1 cellular context compared by ENCODE assay signal in the genomic region with DNA sequence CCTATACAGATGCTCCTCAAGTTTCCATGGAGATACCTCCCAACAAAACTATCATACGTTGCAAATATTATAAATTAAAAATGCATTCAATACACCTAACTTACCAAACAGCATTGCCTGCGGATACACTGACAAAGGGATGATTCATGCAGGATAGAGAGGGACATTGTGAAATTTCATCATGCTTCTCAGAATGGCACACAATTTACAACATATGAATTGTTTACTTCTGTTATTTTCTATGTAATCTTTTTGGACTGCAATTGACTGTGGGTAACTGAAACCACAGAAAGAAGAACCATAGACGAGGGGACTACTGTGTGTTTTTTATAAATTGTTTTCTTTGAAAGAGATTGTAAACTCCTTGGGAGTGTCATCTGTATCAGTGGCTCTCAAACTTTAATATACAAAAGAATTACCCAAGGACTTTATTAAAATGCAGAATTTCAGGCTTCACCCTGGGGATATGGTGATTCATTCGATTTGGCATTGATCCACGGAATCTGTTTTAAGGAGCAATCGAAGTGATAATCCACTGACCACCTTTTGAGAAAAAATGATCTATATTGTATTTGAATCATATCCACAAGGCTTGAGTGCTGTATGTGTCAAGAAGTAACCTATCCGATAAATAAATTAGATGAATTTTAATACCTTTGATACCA.
A peak's percentile ranks its signal among the peaks of the same experiment; 100 is the strongest.
TF ChIP-seq lines count a peak whose summit lies in the region.

No MANE protein-coding gene starts in this region.

TF ChIP-seq in A549, 52 proteins besides CTCF, POLR2A, EP300 and RAD21 (continued from another document):
- TF ChIP-seq, protein P1, sequence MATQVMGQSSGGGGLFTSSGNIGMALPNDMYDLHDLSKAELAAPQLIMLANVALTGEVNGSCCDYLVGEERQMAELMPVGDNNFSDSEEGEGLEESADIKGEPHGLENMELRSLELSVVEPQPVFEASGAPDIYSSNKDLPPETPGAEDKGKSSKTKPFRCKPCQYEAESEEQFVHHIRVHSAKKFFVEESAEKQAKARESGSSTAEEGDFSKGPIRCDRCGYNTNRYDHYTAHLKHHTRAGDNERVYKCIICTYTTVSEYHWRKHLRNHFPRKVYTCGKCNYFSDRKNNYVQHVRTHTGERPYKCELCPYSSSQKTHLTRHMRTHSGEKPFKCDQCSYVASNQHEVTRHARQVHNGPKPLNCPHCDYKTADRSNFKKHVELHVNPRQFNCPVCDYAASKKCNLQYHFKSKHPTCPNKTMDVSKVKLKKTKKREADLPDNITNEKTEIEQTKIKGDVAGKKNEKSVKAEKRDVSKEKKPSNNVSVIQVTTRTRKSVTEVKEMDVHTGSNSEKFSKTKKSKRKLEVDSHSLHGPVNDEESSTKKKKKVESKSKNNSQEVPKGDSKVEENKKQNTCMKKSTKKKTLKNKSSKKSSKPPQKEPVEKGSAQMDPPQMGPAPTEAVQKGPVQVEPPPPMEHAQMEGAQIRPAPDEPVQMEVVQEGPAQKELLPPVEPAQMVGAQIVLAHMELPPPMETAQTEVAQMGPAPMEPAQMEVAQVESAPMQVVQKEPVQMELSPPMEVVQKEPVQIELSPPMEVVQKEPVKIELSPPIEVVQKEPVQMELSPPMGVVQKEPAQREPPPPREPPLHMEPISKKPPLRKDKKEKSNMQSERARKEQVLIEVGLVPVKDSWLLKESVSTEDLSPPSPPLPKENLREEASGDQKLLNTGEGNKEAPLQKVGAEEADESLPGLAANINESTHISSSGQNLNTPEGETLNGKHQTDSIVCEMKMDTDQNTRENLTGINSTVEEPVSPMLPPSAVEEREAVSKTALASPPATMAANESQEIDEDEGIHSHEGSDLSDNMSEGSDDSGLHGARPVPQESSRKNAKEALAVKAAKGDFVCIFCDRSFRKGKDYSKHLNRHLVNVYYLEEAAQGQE (IDR thresholded peaks at IDR 0.05): no peak
- TF ChIP-seq FOSB (CRISPR knock-in tag; IDR thresholded peaks at IDR 0.05): no peak
- TF ChIP-seq, protein P2, sequence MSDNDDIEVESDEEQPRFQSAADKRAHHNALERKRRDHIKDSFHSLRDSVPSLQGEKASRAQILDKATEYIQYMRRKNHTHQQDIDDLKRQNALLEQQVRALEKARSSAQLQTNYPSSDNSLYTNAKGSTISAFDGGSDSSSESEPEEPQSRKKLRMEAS (IDR thresholded peaks at IDR 0.05): 0 out of 2 replicates have a peak, but pooled peaks have one; percentile 28
- peak; percentile 81 to 90 for TF ChIP-seq CEBPB (IDR thresholded peaks at IDR 0.05)
- no peak for TF ChIP-seq MAZ (IDR thresholded peaks at IDR 0.05; ENCODE audit: borderline replicate concordance, low read depth, low read length)
- no peak for TF ChIP-seq TP53 (CRISPR knock-in tag; IDR thresholded peaks at IDR 0.05)
- TF ChIP-seq, protein P3, sequence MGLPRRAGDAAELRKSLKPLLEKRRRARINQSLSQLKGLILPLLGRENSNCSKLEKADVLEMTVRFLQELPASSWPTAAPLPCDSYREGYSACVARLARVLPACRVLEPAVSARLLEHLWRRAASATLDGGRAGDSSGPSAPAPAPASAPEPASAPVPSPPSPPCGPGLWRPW (IDR thresholded peaks at IDR 0.05): 0 out of 2 replicates have a peak, but pooled peaks have one; percentile 59
- no peak for TF ChIP-seq ESRRA (IDR thresholded peaks at IDR 0.05; ENCODE audit: borderline replicate concordance, low read length)
- no peak for TF ChIP-seq MYC (IDR thresholded peaks at IDR 0.05; ENCODE audit: borderline replicate concordance, low read length)
- no peak for TF ChIP-seq HOXA7 (CRISPR knock-in tag; IDR thresholded peaks at IDR 0.05)
- no peak for TF ChIP-seq CBX2 (IDR thresholded peaks at IDR 0.05; ENCODE audit: borderline replicate concordance, low read depth)
- TF ChIP-seq, protein P4, sequence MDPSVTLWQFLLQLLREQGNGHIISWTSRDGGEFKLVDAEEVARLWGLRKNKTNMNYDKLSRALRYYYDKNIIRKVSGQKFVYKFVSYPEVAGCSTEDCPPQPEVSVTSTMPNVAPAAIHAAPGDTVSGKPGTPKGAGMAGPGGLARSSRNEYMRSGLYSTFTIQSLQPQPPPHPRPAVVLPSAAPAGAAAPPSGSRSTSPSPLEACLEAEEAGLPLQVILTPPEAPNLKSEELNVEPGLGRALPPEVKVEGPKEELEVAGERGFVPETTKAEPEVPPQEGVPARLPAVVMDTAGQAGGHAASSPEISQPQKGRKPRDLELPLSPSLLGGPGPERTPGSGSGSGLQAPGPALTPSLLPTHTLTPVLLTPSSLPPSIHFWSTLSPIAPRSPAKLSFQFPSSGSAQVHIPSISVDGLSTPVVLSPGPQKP (IDR thresholded peaks at IDR 0.05; ENCODE audit: low read depth, low read length): no peak
- no peak for TF ChIP-seq POLR2AphosphoS2 (conservative IDR thresholded peaks at IDR 0.05; ENCODE audit: low read length)
- no peak for TF ChIP-seq EHF (CRISPR knock-in tag; IDR thresholded peaks at IDR 0.05)
- no peak for TF ChIP-seq NR3C1 (IDR thresholded peaks at IDR 0.05)
- TF ChIP-seq, protein P5, sequence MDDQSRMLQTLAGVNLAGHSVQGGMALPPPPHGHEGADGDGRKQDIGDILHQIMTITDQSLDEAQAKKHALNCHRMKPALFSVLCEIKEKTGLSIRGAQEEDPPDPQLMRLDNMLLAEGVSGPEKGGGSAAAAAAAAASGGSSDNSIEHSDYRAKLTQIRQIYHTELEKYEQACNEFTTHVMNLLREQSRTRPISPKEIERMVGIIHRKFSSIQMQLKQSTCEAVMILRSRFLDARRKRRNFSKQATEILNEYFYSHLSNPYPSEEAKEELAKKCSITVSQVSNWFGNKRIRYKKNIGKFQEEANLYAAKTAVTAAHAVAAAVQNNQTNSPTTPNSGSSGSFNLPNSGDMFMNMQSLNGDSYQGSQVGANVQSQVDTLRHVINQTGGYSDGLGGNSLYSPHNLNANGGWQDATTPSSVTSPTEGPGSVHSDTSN (IDR thresholded peaks at IDR 0.05): no peak
- TF ChIP-seq BHLHE40 (IDR thresholded peaks at IDR 0.05; ENCODE audit: low read depth, low read length): no peak
- no peak for TF ChIP-seq HOXB13 (CRISPR knock-in tag; IDR thresholded peaks at IDR 0.05; ENCODE audit: low read depth)
- TF ChIP-seq FOSL2 (IDR thresholded peaks at IDR 0.05): peak; percentile 68
- peak; percentile 62 for TF ChIP-seq FOSL2 (CRISPR knock-in tag; IDR thresholded peaks at IDR 0.05)
- TF ChIP-seq JUNB (IDR thresholded peaks at IDR 0.05): peak; percentile 74
- no peak for TF ChIP-seq RARB (CRISPR knock-in tag; IDR thresholded peaks at IDR 0.05)
- TF ChIP-seq, protein P6, sequence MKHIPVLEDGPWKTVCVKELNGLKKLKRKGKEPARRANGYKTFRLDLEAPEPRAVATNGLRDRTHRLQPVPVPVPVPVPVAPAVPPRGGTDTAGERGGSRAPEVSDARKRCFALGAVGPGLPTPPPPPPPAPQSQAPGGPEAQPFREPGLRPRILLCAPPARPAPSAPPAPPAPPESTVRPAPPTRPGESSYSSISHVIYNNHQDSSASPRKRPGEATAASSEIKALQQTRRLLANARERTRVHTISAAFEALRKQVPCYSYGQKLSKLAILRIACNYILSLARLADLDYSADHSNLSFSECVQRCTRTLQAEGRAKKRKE (CRISPR knock-in tag; IDR thresholded peaks at IDR 0.05; ENCODE audit: low read depth): no peak
- TF ChIP-seq CHD4 (IDR thresholded peaks at IDR 0.05; ENCODE audit: borderline replicate concordance): no peak
- no peak for TF ChIP-seq ZC3H11A (IDR thresholded peaks at IDR 0.05)
